11 cellular contexts compared by ENCODE assay signal in the genomic region with DNA sequence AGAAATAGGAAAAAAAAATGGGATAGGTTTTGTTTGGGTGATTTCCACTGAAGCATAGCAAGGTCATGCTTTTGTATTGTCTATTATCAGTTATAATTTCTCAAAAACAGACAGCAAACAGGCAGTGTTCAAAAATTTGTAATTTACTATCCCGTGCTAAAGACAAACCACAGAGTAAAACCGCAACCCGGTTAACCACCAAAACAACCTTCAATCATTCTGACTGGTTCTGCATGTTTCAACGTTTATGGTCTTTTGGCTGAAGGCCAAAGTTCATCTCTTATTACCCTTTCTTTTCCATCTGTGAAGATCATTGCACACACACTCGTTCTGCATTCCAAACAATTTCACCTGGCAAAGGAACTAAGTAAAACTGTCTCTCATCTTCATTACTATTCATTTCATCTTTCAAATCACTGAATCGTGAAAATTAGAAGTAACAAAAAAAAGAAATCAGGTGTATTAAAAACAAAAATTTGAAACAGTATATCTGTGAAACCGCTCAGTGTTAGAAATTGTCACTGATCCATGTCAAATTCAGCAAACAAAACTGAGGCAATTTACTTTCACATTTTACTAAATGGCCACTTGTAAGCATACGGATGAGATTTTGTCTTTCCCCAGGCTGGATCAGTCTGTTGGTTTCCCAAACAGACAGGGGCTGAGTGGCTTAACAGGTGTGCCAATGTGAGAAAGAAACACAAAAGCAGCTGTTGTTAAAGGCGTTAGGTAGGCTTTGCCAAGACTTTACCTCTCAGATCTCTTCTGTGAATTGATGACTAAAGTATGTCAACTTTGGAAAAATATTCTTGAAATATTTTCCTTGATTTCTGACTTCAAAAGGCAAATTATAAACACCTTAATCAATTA.
DNase-seq lines count a peak whose midpoint lies in the region; ATAC-seq and TF ChIP-seq lines count a peak whose summit lies in the region.
"Had no signal": no experiment of that assay in that cellular context is flagged by ENCODE, and none has a peak within 500 bp of the region (broad histone marks: within the 10 kb centered on the region; RNA-seq: fewer than 3 reads in every experiment).

No MANE protein-coding gene starts in this region.

- H3K9me3 ChIP-seq in PC-3 (ENCODE audit: low read length) (no peaks in the 10 kb centered on the region), parathyroid adenoma (ENCODE audit: control insufficient read depth, low read length) (no peaks in the 10 kb centered on the region), ascending aorta (no peaks in the 10 kb centered on the region)

- no TSS peak for BruUV-seq in PC-3 (replicated peaks; lab: Mats Ljungman, UMichigan)

- CTCF ChIA-PET in PC-3 (lab: Charles Lee) = no interaction called here

- H3K9ac ChIP-seq in PC-3 (ENCODE audit: low read length) (no peak overlapping the region), parathyroid adenoma (no peak overlapping the region)

- no peak overlapping the region for H3K4me3 ChIP-seq in PC-3 (ENCODE audit: low read length)
- H3K4me3 ChIP-seq in parathyroid adenoma (ENCODE audit: low read depth, low read length) = no peak overlapping the region
- no peak overlapping the region for H3K4me3 ChIP-seq in ascending aorta
- H3K4me3 ChIP-seq: smooth muscle cell had no signal

- no peaks in the 10 kb centered on the region for H3K9me2 ChIP-seq in PC-3 (replicated peaks; ENCODE audit: low read length)

- H3K27me3 ChIP-seq in PC-3 (ENCODE audit: low read length) (no peaks in the 10 kb centered on the region), parathyroid adenoma (ENCODE audit: control insufficient read depth, insufficient read depth, low read length) (no peaks in the 10 kb centered on the region), ascending aorta (no peaks in the 10 kb centered on the region)

- DNase-seq in DMS 273 (lab: John Stamatoyannopoulos, UW; ENCODE audit: unreplicated experiment) = peak; percentile 48
- DNase-seq in DMS 273 treated with DMSO at 0.1 percent for 48 hours (lab: John Stamatoyannopoulos, UW) = no peak
- DNase-seq in NCI-H2081 treated with DMSO at 0.1 percent for 48 hours (lab: John Stamatoyannopoulos, UW) = peak; percentile 57
- DNase-seq in PC-3 = peak; percentile 55
- no peak for DNase-seq in activated gamma-delta T cell (lab: John Stamatoyannopoulos, UW)
- DNase-seq in ascending aorta (ENCODE audit: low spot score in 2 of 2) = no peak
- DNase-seq: T-helper 17 cell had no signal

- no peak overlapping the region for H3K27ac ChIP-seq in PC-3 (ENCODE audit: low read length)
- H3K27ac ChIP-seq in parathyroid adenoma = no peak overlapping the region
- H3K27ac ChIP-seq in ascending aorta = no peak overlapping the region
- H3K27ac ChIP-seq: 22Rv1 had no signal

- no peaks in the 10 kb centered on the region for H4K20me1 ChIP-seq in PC-3 (ENCODE audit: low read length)

- H3F3A ChIP-seq in PC-3 (ENCODE audit: low read length, unreplicated experiment) = no peaks in the 10 kb centered on the region

- no peaks in the 10 kb centered on the region for H3K4me1 Mint-ChIP-seq in activated T-helper 17 cell treated with anti-CD3 and anti-CD28 coated beads, Interleukin-2, amount 50 U/mL, for 72 hours
- H3K4me1 Mint-ChIP-seq: T-helper 17 cell had no signal

- no peak overlapping the region for H3K4me3 Mint-ChIP-seq in activated T-helper 17 cell treated with anti-CD3 and anti-CD28 coated beads, Interleukin-2, amount 50 U/mL, for 72 hours
- H3K4me3 Mint-ChIP-seq: T-helper 17 cell had no signal

- H2AFZ ChIP-seq in PC-3 (ENCODE audit: low read length) (no peak overlapping the region), parathyroid adenoma (no peak overlapping the region)

- H3K79me2 ChIP-seq in PC-3 (ENCODE audit: low read length) (no peaks in the 10 kb centered on the region), parathyroid adenoma (no peaks in the 10 kb centered on the region)

- no peaks in the 10 kb centered on the region for H3K36me3 Mint-ChIP-seq in activated T-helper 17 cell treated with anti-CD3 and anti-CD28 coated beads, Interleukin-2, amount 50 U/mL, for 72 hours (ENCODE audit: low read depth)

- H3K4me1 ChIP-seq in PC-3 (ENCODE audit: insufficient read depth, low read length) (peaks cover 13% of the 10 kb centered on the region), parathyroid adenoma (no peaks in the 10 kb centered on the region), ascending aorta (no peaks in the 10 kb centered on the region)

- H3K4me2 ChIP-seq in PC-3 (ENCODE audit: low read length) = peak overlapping the region; percentile 23
- H3K4me2 ChIP-seq in parathyroid adenoma (ENCODE audit: low read length) = peak overlapping the region; percentile 35
- H3K4me2 ChIP-seq: smooth muscle cell had no signal

- H3K36me3 ChIP-seq in PC-3 (ENCODE audit: low read depth, low read length) (no peaks in the 10 kb centered on the region), parathyroid adenoma (ENCODE audit: control insufficient read depth, insufficient read depth, low read length) (no peaks in the 10 kb centered on the region), ascending aorta (no peaks in the 10 kb centered on the region)

- intact Hi-C loops in PC-3 (cut with micrococcal nuclease) = no loop called here
- intact Hi-C loops in ascending aorta (cut with DNase I) = no loop called here

- POLR2A ChIA-PET in PC-3 (lab: Charles Lee; ENCODE audit: unreplicated experiment) = no interaction called here

- H3K27me3 Mint-ChIP-seq in activated T-helper 17 cell treated with anti-CD3 and anti-CD28 coated beads, Interleukin-2, amount 50 U/mL, for 72 hours = no peaks in the 10 kb centered on the region
- H3K27me3 Mint-ChIP-seq: T-helper 17 cell had no signal

- H3K9me3 Mint-ChIP-seq in activated T-helper 17 cell treated with anti-CD3 and anti-CD28 coated beads, Interleukin-2, amount 50 U/mL, for 72 hours = peaks cover 12% of the 10 kb centered on the region

- ATAC-seq in PC-3 = peak; percentile 55
- ATAC-seq in activated T-helper 17 cell treated with anti-CD3 and anti-CD28 coated beads, Interleukin-2, amount 50 U/mL, for 72 hours (replicated peaks) = no peak
- ATAC-seq: T-helper 17 cell had no signal

- H3K27ac Mint-ChIP-seq in activated T-helper 17 cell treated with anti-CD3 and anti-CD28 coated beads, Interleukin-2, amount 50 U/mL, for 72 hours = no peak overlapping the region
- H3K27ac Mint-ChIP-seq: T-helper 17 cell had no signal

- no peak for TF ChIP-seq CTCF in PC-3 (conservative IDR thresholded peaks at IDR 0.05; ENCODE audit: low read depth, low read length)
- no peak for TF ChIP-seq CTCF in parathyroid adenoma (IDR thresholded peaks at IDR 0.05)
- no peak for TF ChIP-seq CTCF in ascending aorta (IDR thresholded peaks at IDR 0.05)

Comparison
In these comparisons a context has a peak if more than half of its experiments do, and no peak if none do; other contexts are left out.
1. DNase-seq: peak in DMS 273 (single experiment), NCI-H2081 treated with DMSO at 0.1 percent for 48 hours (single experiment) and PC-3 (single experiment); none in DMS 273 treated with DMSO at 0.1 percent for 48 hours (single experiment), activated gamma-delta T cell (single experiment) and ascending aorta (0 of 2).